23 cellular contexts compared by ENCODE assay signal in genomic region chr5:93724791-93725190, GRCh38.
"Had no signal": no experiment of that assay in that cellular context is flagged by ENCODE, and none has a peak within 500 bp of the region (broad histone marks: within the 10 kb centered on the region; RNA-seq: fewer than 3 reads in every experiment).

No MANE protein-coding gene starts in this region.

- H3K27me3 ChIP-seq: brain microvascular endothelial cell had no signal

- DNase-seq: activated CD4-positive, alpha-beta memory T cell treated with anti-CD3 and anti-CD28 coated beads for 36 hours; activated CD4-positive, alpha-beta T cell treated with anti-CD3 and anti-CD28 coated beads, Interleukin-2, amount 10 ng/mL, durations not matched to agents 7 days and 5 days; activated CD4-positive, CD25-positive, alpha-beta regulatory T cell; activated gamma-delta T cell; activated naive CD4-positive, alpha-beta T cell treated with anti-CD3 and anti-CD28 coated beads for 36 hours; activated T-cell treated with anti-CD3 and anti-CD28 coated beads for 4 hours; activated T-cell treated with anti-CD3 and anti-CD28 coated beads, Interleukin-2, amount 50 U/mL, for 48 hours; amygdala; brain microvascular endothelial cell; cerebellar nuclear complex; Karpas-422; NCI-H1105 treated with DMSO at 0.1 percent for 48 hours; NCI-H1436 treated with DMSO at 0.1 percent for 48 hours; NCI-H187; NCI-H2081; NCI-H510A treated with DMSO at 0.1 percent for 48 hours; NCI-H69; NK-92 treated with Interleukin-12 subunit alpha and Interleukin-12 subunit beta, amount 100 ng/mL, for 24 hours; OCI-M1; SHP77; T-helper 1 cell had no signal

- H3K36me3 ChIP-seq: brain microvascular endothelial cell had no signal

- H3K27ac ChIP-seq: brain microvascular endothelial cell, RWPE1, VCaP had no signal
